ENCODE assay signal across 1 cellular context in genomic region chr9:89309608-89310485, GRCh38.
TF ChIP-seq lines count a peak whose summit lies in the region.

No MANE protein-coding gene starts in this region.

TF ChIP-seq in K562, 482 proteins besides CTCF, POLR2A, EP300 and RAD21 (continued from another document and continues in another):
- TF ChIP-seq HEY1 (CRISPR knock-in tag; IDR thresholded peaks at IDR 0.05; ENCODE audit: borderline replicate concordance) (no peak), ZNF79 (CRISPR knock-in tag; IDR thresholded peaks at IDR 0.05; ENCODE audit: low read depth) (no peak), ZNF23 (CRISPR knock-in tag; IDR thresholded peaks at IDR 0.05) (no peak), KHSRP (IDR thresholded peaks at IDR 0.05) (no peak), ZBTB17 (CRISPR knock-in tag; IDR thresholded peaks at IDR 0.05) (no peak; the same call in 1 of the 2 replicates), SMAD2 (IDR thresholded peaks at IDR 0.05; ENCODE audit: low read depth, low read length) (no peak), TAF7 (tag; IDR thresholded peaks at IDR 0.05) (no peak; the same call in 1 of the 2 replicates), GATAD2A (IDR thresholded peaks at IDR 0.05) (no peak), FOXA3 (CRISPR knock-in tag; conservative IDR thresholded peaks at IDR 0.05 in 1 of 2, IDR thresholded peaks at IDR 0.05 in 1 of 2) (no peak), ZZZ3 (IDR thresholded peaks at IDR 0.05) (no peak), TCF3 (CRISPR knock-in tag; IDR thresholded peaks at IDR 0.05) (no peak), POLR2AphosphoS2 (IDR thresholded peaks at IDR 0.05; ENCODE audit: low read length) (peak; percentile 78; the same call in 1 of the 2 replicates), ZBTB1 (CRISPR knock-in tag; IDR thresholded peaks at IDR 0.05; ENCODE audit: borderline replicate concordance, low read depth) (no peak), NEUROD1 (IDR thresholded peaks at IDR 0.05; ENCODE audit: borderline replicate concordance, low read depth, low read length, partially characterized antibody) (no peak), PRMT5 (CRISPR knock-in tag; IDR thresholded peaks at IDR 0.05) (no peak), PPARD (CRISPR knock-in tag; IDR thresholded peaks at IDR 0.05) (no peak), KLF6 (CRISPR knock-in tag; IDR thresholded peaks at IDR 0.05; ENCODE audit: borderline replicate concordance) (no peak), ZFP36 (IDR thresholded peaks at IDR 0.05; ENCODE audit: low read depth, low read length, partially characterized antibody) (no peak), ETV6 (IDR thresholded peaks at IDR 0.05; ENCODE audit: borderline replicate concordance in 1 of 2, low read depth in 2 of 2, low read length in 1 of 2) (no peak), ETV6 (CRISPR knock-in tag; IDR thresholded peaks at IDR 0.05; ENCODE audit: borderline replicate concordance) (no peak), GATA2 (CRISPR knock-in tag; IDR thresholded peaks at IDR 0.05) (no peak), TSC22D4 (tag; IDR thresholded peaks at IDR 0.05) (no peak), MLLT1 (IDR thresholded peaks at IDR 0.05) (0 out of 4 replicates have a peak, but pooled peaks of 1 of the 2 experiments have one; percentile 21), TAF1 (IDR thresholded peaks at IDR 0.05; ENCODE audit: control insufficient read depth, extremely low read depth, insufficient read depth, low read length, severe bottlenecking) (peak; percentile 66), MTA3 (IDR thresholded peaks at IDR 0.05; ENCODE audit: borderline replicate concordance) (peak; percentile 79; the same call in 1 of the 2 replicates), ZNF174 (CRISPR knock-in tag; IDR thresholded peaks at IDR 0.05) (no peak), CHAMP1 (IDR thresholded peaks at IDR 0.05) (no peak), MEF2A (IDR thresholded peaks at IDR 0.05; ENCODE audit: control insufficient read depth, low read depth, low read length) (no peak), ZNF347 (CRISPR knock-in tag; IDR thresholded peaks at IDR 0.05; ENCODE audit: low read depth) (no peak), NFE2L1 (tag; IDR thresholded peaks at IDR 0.05; ENCODE audit: borderline replicate concordance, low read depth) (no peak), GABPB1 (CRISPR knock-in tag; IDR thresholded peaks at IDR 0.05) (no peak), SAFB (IDR thresholded peaks at IDR 0.05; ENCODE audit: borderline replicate concordance, low read depth, low read length) (no peak), HBP1 (CRISPR knock-in tag; IDR thresholded peaks at IDR 0.05) (no peak), GABPA (tag; conservative IDR thresholded peaks at IDR 0.05; ENCODE audit: low read depth) (no peak), POLR2H (tag; IDR thresholded peaks at IDR 0.05; ENCODE audit: low read depth) (peak; percentile 96), ZNF76 (CRISPR knock-in tag; IDR thresholded peaks at IDR 0.05; ENCODE audit: borderline replicate concordance) (no peak), MCM5 (IDR thresholded peaks at IDR 0.05; ENCODE audit: low read depth) (no peak), YBX1 (IDR thresholded peaks at IDR 0.05) (no peak), TBL1XR1 (IDR thresholded peaks at IDR 0.05; ENCODE audit: low read length in 2 of 2) (0 out of 4 replicates have a peak, but pooled peaks of 1 of the 2 experiments have one; percentile 37)
- TF ChIP-seq, protein P1, sequence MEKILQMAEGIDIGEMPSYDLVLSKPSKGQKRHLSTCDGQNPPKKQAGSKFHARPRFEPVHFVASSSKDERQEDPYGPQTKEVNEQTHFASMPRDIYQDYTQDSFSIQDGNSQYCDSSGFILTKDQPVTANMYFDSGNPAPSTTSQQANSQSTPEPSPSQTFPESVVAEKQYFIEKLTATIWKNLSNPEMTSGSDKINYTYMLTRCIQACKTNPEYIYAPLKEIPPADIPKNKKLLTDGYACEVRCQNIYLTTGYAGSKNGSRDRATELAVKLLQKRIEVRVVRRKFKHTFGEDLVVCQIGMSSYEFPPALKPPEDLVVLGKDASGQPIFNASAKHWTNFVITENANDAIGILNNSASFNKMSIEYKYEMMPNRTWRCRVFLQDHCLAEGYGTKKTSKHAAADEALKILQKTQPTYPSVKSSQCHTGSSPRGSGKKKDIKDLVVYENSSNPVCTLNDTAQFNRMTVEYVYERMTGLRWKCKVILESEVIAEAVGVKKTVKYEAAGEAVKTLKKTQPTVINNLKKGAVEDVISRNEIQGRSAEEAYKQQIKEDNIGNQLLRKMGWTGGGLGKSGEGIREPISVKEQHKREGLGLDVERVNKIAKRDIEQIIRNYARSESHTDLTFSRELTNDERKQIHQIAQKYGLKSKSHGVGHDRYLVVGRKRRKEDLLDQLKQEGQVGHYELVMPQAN (IDR thresholded peaks at IDR 0.05; ENCODE audit: borderline replicate concordance): no peak
- TF ChIP-seq, protein P2, sequence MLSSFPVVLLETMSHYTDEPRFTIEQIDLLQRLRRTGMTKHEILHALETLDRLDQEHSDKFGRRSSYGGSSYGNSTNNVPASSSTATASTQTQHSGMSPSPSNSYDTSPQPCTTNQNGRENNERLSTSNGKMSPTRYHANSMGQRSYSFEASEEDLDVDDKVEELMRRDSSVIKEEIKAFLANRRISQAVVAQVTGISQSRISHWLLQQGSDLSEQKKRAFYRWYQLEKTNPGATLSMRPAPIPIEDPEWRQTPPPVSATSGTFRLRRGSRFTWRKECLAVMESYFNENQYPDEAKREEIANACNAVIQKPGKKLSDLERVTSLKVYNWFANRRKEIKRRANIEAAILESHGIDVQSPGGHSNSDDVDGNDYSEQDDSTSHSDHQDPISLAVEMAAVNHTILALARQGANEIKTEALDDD (IDR thresholded peaks at IDR 0.05): no peak
- TF ChIP-seq, protein P3, sequence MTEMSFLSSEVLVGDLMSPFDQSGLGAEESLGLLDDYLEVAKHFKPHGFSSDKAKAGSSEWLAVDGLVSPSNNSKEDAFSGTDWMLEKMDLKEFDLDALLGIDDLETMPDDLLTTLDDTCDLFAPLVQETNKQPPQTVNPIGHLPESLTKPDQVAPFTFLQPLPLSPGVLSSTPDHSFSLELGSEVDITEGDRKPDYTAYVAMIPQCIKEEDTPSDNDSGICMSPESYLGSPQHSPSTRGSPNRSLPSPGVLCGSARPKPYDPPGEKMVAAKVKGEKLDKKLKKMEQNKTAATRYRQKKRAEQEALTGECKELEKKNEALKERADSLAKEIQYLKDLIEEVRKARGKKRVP (CRISPR knock-in tag; IDR thresholded peaks at IDR 0.05): no peak
- TF ChIP-seq, protein P4, sequence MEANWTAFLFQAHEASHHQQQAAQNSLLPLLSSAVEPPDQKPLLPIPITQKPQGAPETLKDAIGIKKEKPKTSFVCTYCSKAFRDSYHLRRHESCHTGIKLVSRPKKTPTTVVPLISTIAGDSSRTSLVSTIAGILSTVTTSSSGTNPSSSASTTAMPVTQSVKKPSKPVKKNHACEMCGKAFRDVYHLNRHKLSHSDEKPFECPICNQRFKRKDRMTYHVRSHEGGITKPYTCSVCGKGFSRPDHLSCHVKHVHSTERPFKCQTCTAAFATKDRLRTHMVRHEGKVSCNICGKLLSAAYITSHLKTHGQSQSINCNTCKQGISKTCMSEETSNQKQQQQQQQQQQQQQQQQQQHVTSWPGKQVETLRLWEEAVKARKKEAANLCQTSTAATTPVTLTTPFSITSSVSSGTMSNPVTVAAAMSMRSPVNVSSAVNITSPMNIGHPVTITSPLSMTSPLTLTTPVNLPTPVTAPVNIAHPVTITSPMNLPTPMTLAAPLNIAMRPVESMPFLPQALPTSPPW (CRISPR knock-in tag; IDR thresholded peaks at IDR 0.05): peak; percentile 84
- TF ChIP-seq, protein P5, sequence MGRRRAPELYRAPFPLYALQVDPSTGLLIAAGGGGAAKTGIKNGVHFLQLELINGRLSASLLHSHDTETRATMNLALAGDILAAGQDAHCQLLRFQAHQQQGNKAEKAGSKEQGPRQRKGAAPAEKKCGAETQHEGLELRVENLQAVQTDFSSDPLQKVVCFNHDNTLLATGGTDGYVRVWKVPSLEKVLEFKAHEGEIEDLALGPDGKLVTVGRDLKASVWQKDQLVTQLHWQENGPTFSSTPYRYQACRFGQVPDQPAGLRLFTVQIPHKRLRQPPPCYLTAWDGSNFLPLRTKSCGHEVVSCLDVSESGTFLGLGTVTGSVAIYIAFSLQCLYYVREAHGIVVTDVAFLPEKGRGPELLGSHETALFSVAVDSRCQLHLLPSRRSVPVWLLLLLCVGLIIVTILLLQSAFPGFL (CRISPR knock-in tag; IDR thresholded peaks at IDR 0.05): no peak
